Comparison of ENCODE assay signal across 8 cellular contexts in genomic region chr1:7705908-7706216, GRCh38.
A peak's percentile ranks its signal among the peaks of the same experiment; 100 is the strongest.
DNase-seq lines count a peak whose midpoint lies in the region; ATAC-seq and TF ChIP-seq lines count a peak whose summit lies in the region.

No MANE protein-coding gene starts in this region.

- no peak for TF ChIP-seq CTCF in SK-N-SH (IDR thresholded peaks at IDR 0.05)
- TF ChIP-seq CTCF in left lung (IDR thresholded peaks at IDR 0.05) = no peak
- TF ChIP-seq CTCF in stomach (IDR thresholded peaks at IDR 0.05) = no peak

- peaks cover 0 to 8% of the 10 kb centered on the region in 2 experiments; a peak in 1 of 4 replicates for H3K4me1 ChIP-seq in SK-N-SH (ENCODE audit: control insufficient read depth in 1 of 2, insufficient read depth in 2 of 2, low read depth in 1 of 2, low read length in 1 of 2)
- H3K4me1 ChIP-seq in left lung = peaks cover 0 to 18% of the 10 kb centered on the region in 2 donors
- peaks cover 3 to 31% (median 28%) of the 10 kb centered on the region in 4 donors for H3K4me1 ChIP-seq in stomach

- peaks cover 37% of the 10 kb centered on the region for H3K27me3 Mint-ChIP-seq in activated naive CD8-positive, alpha-beta T cell

- no peaks in the 10 kb centered on the region for H3K9me3 ChIP-seq in SK-N-SH
- no peaks in the 10 kb centered on the region for H3K9me3 ChIP-seq in left lung
- no peaks in the 10 kb centered on the region for H3K9me3 ChIP-seq in stomach

- intact Hi-C loops in left lung (cut with DNase I) = no loop called here
- intact Hi-C loops in stomach (cut with DNase I; ENCODE audit: low total_unique reads) = no loop called here

- no peak overlapping the region for H2AFZ ChIP-seq in SK-N-SH (ENCODE audit: low read depth)

- H3K79me2 ChIP-seq in SK-N-SH (ENCODE audit: insufficient read depth) = no peaks in the 10 kb centered on the region

- H4K20me1 ChIP-seq in SK-N-SH (ENCODE audit: insufficient read depth) = no peaks in the 10 kb centered on the region

- CTCF ChIA-PET in SK-N-SH (lab: Yijun Ruan, JAX) = interaction anchor here (0.6 to 4.8 kb wide), 8 partner anchors 15 to 269 kb away, joined by 3 to 58 read pairs (median 4); no protein-coding TSS in a partner anchor

- 35% methylated on average over 6 of the region's 7 CpGs for WGBS in SK-N-SH (ENCODE audit: low lambda C conversion rate)
- 20 to 32% (median 26%) methylated on average over 7 of the region's 7 CpGs for WGBS in stomach, 5 donors

- H3K27me3 ChIP-seq in SK-N-SH (ENCODE audit: insufficient read depth) (peaks cover 6% of the 10 kb centered on the region; the same call in 1 of the 2 replicates), left lung (peaks cover 0 to 67% of the 10 kb centered on the region in 2 donors), stomach (peaks cover 0 to 60% (median 14%) of the 10 kb centered on the region in 3 donors)

- no peak for TF ChIP-seq EP300 in SK-N-SH (IDR thresholded peaks at IDR 0.05; ENCODE audit: borderline replicate concordance in 1 of 2, low read depth in 1 of 2, low read length in 1 of 2)
- TF ChIP-seq EP300 in stomach (IDR thresholded peaks at IDR 0.05) = no peak

- peaks cover 10% of the 10 kb centered on the region for H3K4me1 Mint-ChIP-seq in activated naive CD8-positive, alpha-beta T cell (ENCODE audit: low read depth)

- POLR2A ChIA-PET in SK-N-SH (lab: Yijun Ruan, JAX) = interaction anchor here (1.1 to 4.8 kb wide), 5 partner anchors 8 to 42 kb away, joined by 3 to 60 read pairs (median 6); no protein-coding TSS in a partner anchor

- TF ChIP-seq RAD21 in SK-N-SH (IDR thresholded peaks at IDR 0.05; ENCODE audit: low read length) = no peak

- H3K9ac ChIP-seq in SK-N-SH = no peak overlapping the region

- no peak overlapping the region for H3K4me2 ChIP-seq in SK-N-SH

- no peak for ATAC-seq in SK-N-SH treated with all-trans-retinoic acid at 6 μM for 48 hours
- no peak for ATAC-seq in left lung
- ATAC-seq in HG02970 (IDR thresholded peaks at IDR 0.05; ENCODE audit: low FRiP score, unreplicated experiment) = no peak
- no peak for ATAC-seq in HG02642 (IDR thresholded peaks at IDR 0.05; ENCODE audit: poor library complexity, unreplicated experiment)

- H3F3A ChIP-seq in SK-N-SH (replicated peaks; ENCODE audit: insufficient read depth) = peaks cover 7% of the 10 kb centered on the region

- DNase-seq in SK-N-SH (no peak), left lung (no peak), stomach (no peak), ecto neural progenitor cell (ENCODE audit: low spot score) (no peak)

- H3K4me3 ChIP-seq in SK-N-SH (ENCODE audit: low read depth in 2 of 2, low read length in 1 of 2) (peak overlapping the region; percentile 35 to 64; a peak in 2 of 4 replicates), left lung (peak overlapping the region; percentile 28 to 48), stomach (peak overlapping the region; percentile 51 to 58 (median 53))

- H3K4me3 Mint-ChIP-seq in activated naive CD8-positive, alpha-beta T cell = peak overlapping the region; percentile 83

- H3K36me3 Mint-ChIP-seq in activated naive CD8-positive, alpha-beta T cell = no peaks in the 10 kb centered on the region

- no peaks in the 10 kb centered on the region for H3K9me3 Mint-ChIP-seq in activated naive CD8-positive, alpha-beta T cell (ENCODE audit: low read depth)

- no peaks in the 10 kb centered on the region for H3K9me2 ChIP-seq in SK-N-SH

- H3K27ac Mint-ChIP-seq in activated naive CD8-positive, alpha-beta T cell = peak overlapping the region; percentile 70

- H3K36me3 ChIP-seq in SK-N-SH (replicated peaks in 1 of 2; ENCODE audit: control insufficient read depth in 1 of 2, insufficient read depth in 2 of 2, low read length in 1 of 2) = no peaks in the 10 kb centered on the region
- no peaks in the 10 kb centered on the region for H3K36me3 ChIP-seq in left lung
- no peaks in the 10 kb centered on the region for H3K36me3 ChIP-seq in stomach

- H3K27ac ChIP-seq in SK-N-SH (ENCODE audit: low read depth in 2 of 2, low read length in 1 of 2) (peak overlapping the region in 1 of 2 experiments; percentile 74; a peak in 2 of 4 replicates), left lung (peak overlapping the region; percentile 13 to 41), stomach (peak overlapping the region; percentile 56 to 92 (median 82))

- no peak for TF ChIP-seq POLR2A in stomach (IDR thresholded peaks at IDR 0.05)

TF ChIP-seq in SK-N-SH, 30 proteins besides CTCF, POLR2A, EP300 and RAD21:
- TF ChIP-seq FOXM1 (IDR thresholded peaks at IDR 0.05; ENCODE audit: low read depth) (no peak), CHD2 (IDR thresholded peaks at IDR 0.05; ENCODE audit: low read length, partially characterized antibody) (no peak), REST (IDR thresholded peaks at IDR 0.05; ENCODE audit: low read depth, low read length) (no peak), POLR2AphosphoS5 (IDR thresholded peaks at IDR 0.05; ENCODE audit: low read depth, low read length) (no peak), NFIC (IDR thresholded peaks at IDR 0.05; ENCODE audit: borderline replicate concordance) (no peak), MXI1 (IDR thresholded peaks at IDR 0.05; ENCODE audit: low read depth, low read length) (no peak; the same call in 1 of the 2 replicates), RCOR1 (IDR thresholded peaks at IDR 0.05; ENCODE audit: low read length) (no peak), EZH2phosphoT487 (IDR thresholded peaks at IDR 0.05; ENCODE audit: borderline replicate concordance, low read depth) (no peak), MEF2A (IDR thresholded peaks at IDR 0.05; ENCODE audit: borderline replicate concordance, low read depth) (no peak)
TF ChIP-seq in SK-N-SH: peak in this region for 0.

TF ChIP-seq in SK-N-SH treated with all-trans-retinoic acid at 6 μM for 48 hours, 23 proteins besides CTCF, POLR2A, EP300 and RAD21:
- no peak for TF ChIP-seq ZNF565 (CRISPR knock-in tag; conservative IDR thresholded peaks at IDR 0.05; ENCODE audit: low read depth)
- TF ChIP-seq CREB5 (CRISPR knock-in tag; IDR thresholded peaks at IDR 0.05; ENCODE audit: low read depth) = no peak
- no peak for TF ChIP-seq POU6F1 (CRISPR knock-in tag; IDR thresholded peaks at IDR 0.05; ENCODE audit: borderline replicate concordance, low read depth)
- TF ChIP-seq ZFP30 (CRISPR knock-in tag; IDR thresholded peaks at IDR 0.05) = no peak
- TF ChIP-seq ESRRG (CRISPR knock-in tag; IDR thresholded peaks at IDR 0.05) = no peak
- TF ChIP-seq TCF4 (CRISPR knock-in tag; IDR thresholded peaks at IDR 0.05; ENCODE audit: borderline replicate concordance) = no peak
- TF ChIP-seq ISL1 (CRISPR knock-in tag; IDR thresholded peaks at IDR 0.05) = no peak
- no peak for TF ChIP-seq SNAI2 (CRISPR knock-in tag; IDR thresholded peaks at IDR 0.05)
- no peak for TF ChIP-seq TOX (CRISPR knock-in tag; IDR thresholded peaks at IDR 0.05; ENCODE audit: borderline replicate concordance)
- TF ChIP-seq OSR1 (CRISPR knock-in tag; IDR thresholded peaks at IDR 0.05) = no peak
